8 cellular contexts compared by ENCODE assay signal in genomic region chr7:142739927-142740492, GRCh38. TPM values are rescaled to one million over a fixed set of nuclear protein-coding genes. Genes with fewer than 3 reads are reported as not detected.
DNase-seq lines count a peak whose midpoint lies in the region; ATAC-seq and TF ChIP-seq lines count a peak whose summit lies in the region.

No MANE protein-coding gene starts in this region.

- peaks cover 5 to 12% (median 8%) of the 10 kb centered on the region in 3 donors for H3K4me1 Mint-ChIP-seq in T-cell

- H3K9ac ChIP-seq in BLaER1 = no peak overlapping the region

- peaks cover 30% of the 10 kb centered on the region for H3K4me1 ChIP-seq in BLaER1
- no peaks in the 10 kb centered on the region for H3K4me1 ChIP-seq in esophagus squamous epithelium

- H3K36me3 ChIP-seq in BLaER1 (no peaks in the 10 kb centered on the region), esophagus squamous epithelium (no peaks in the 10 kb centered on the region)

- peak in 2 of 34 experiments; percentile 3 to 7 for DNase-seq in T-cell
- no peak for DNase-seq in NCI-H2029 treated with DMSO at 0.1 percent for 48 hours (lab: John Stamatoyannopoulos, UW)
- DNase-seq in epidermal melanocyte (ENCODE audit: insufficient read length, low spot score) = no peak
- no peak for DNase-seq in esophagus squamous epithelium (lab: John Stamatoyannopoulos, UW)
- no peak for DNase-seq in hypothalamus (lab: John Stamatoyannopoulos, UW)

- WGBS in esophagus squamous epithelium, 2 donors = 27 to 46% methylated on average over 2 of the region's 2 CpGs

- H3K9me3 ChIP-seq in BLaER1 (no peaks in the 10 kb centered on the region), esophagus squamous epithelium (no peaks in the 10 kb centered on the region)

- H3K9me3 Mint-ChIP-seq in T-cell = no peaks in the 10 kb centered on the region

- no peaks in the 10 kb centered on the region for H3K27me3 Mint-ChIP-seq in T-cell

- peak in 1 of 6 experiments; percentile 5 for TF ChIP-seq CTCF in esophagus squamous epithelium (IDR thresholded peaks at IDR 0.05)

- H3K4me2 ChIP-seq in BLaER1 = peak overlapping the region; percentile 63

- H4K20me1 ChIP-seq in BLaER1 = no peaks in the 10 kb centered on the region

- TF ChIP-seq POLR2A in esophagus squamous epithelium (IDR thresholded peaks at IDR 0.05) = no peak

- peak overlapping the region; percentile 15 to 60 (median 49) for H3K4me3 Mint-ChIP-seq in T-cell

- no peaks in the 10 kb centered on the region for H3K36me3 Mint-ChIP-seq in T-cell

- H3K27me3 ChIP-seq in BLaER1 (no peaks in the 10 kb centered on the region), esophagus squamous epithelium (no peaks in the 10 kb centered on the region)

- POLR2A ChIA-PET in T-cell (lab: Charles Lee) = no interaction called here

- intact Hi-C loops in esophagus squamous epithelium (cut with DNase I) = no loop called here

- H3K4me3 ChIP-seq in BLaER1 = no peak overlapping the region
- no peak overlapping the region for H3K4me3 ChIP-seq in esophagus squamous epithelium

- H3K27ac ChIP-seq in BLaER1 = no peak overlapping the region
- no peak overlapping the region for H3K27ac ChIP-seq in esophagus squamous epithelium

- peak overlapping the region; percentile 55 to 76 for H3K27ac Mint-ChIP-seq in T-cell

- ATAC-seq in GM18870 (IDR thresholded peaks at IDR 0.05; ENCODE audit: unreplicated experiment) (peak; percentile 95), HG02938 (IDR thresholded peaks at IDR 0.05; ENCODE audit: unreplicated experiment) (peak; percentile 90), T-cell (replicated peaks in 1 of 4) (peak in 3 of 4 experiments; percentile 48 to 69 (median 50))

- CTCF ChIA-PET in T-cell (lab: Charles Lee) = no interaction called here

RNA-seq across cellular contexts. Expression of gene PRSS1, which starts 9.3 kb away (rescaled TPM):
- total RNA-seq in T-cell (10 to 100 TPM in 3 of 5 donors, not detected in 2; 16.0 to 23.7 (median 20.8) TPM), esophagus squamous epithelium (not detected)

RNA-seq across cellular contexts. Expression of gene PRSS2, which starts 30.8 kb away (rescaled TPM):
- total RNA-seq in T-cell (10 to 100 TPM in 3 of 5 donors, not detected in 2; 47.1 to 64.6 (median 57.7) TPM), esophagus squamous epithelium (not detected)
